In genomic region chr19:43711751-43712355, GRCh38 we compare ENCODE assay signal across 23 cellular contexts. TPM values are rescaled to one million over a fixed set of nuclear protein-coding genes. Genes with fewer than 3 reads are reported as not detected.
A peak's percentile ranks its signal among the peaks of the same experiment; 100 is the strongest.
DNase-seq lines count a peak whose midpoint lies in the region; ATAC-seq, FAIRE-seq and TF ChIP-seq lines count a peak whose summit lies in the region.
"Had no signal": no experiment of that assay in that cellular context is flagged by ENCODE, and none has a peak within 500 bp of the region (broad histone marks: within the 10 kb centered on the region; RNA-seq: fewer than 3 reads in every experiment).

No MANE protein-coding gene starts in this region.

- DNase-seq in Calu3 = peak; percentile 52
- DNase-seq in RWPE2 (ENCODE audit: low spot score) = no peak
- DNase-seq in kidney tubule cell (ENCODE audit: low spot score) = peak; percentile 45
- DNase-seq in GM12891 (ENCODE audit: insufficient read length, low spot score) = no peak
- no peak for DNase-seq in NCI-H2196 (lab: John Stamatoyannopoulos, UW; ENCODE audit: unreplicated experiment)
- DNase-seq in glomerular visceral epithelial cell (ENCODE audit: extremely low spot score) = no peak
- DNase-seq: activated gamma-delta T cell; brain microvascular endothelial cell; cortex of kidney; head of caudate nucleus; KBM-7; left ventricle myocardium superior; NCI-H1048; NCI-H1930; Right ventricle myocardium superior; stimulated activated CD4-positive, alpha-beta T cell treated with anti-CD3 and anti-CD28 coated beads, Interleukin-2, amount 100 ng/mL, for 48 hours; stimulated activated naive CD8-positive, alpha-beta T cell treated with anti-CD3 and anti-CD28 coated beads, Interleukin-15, Interleukin-2, amounts not matched to agents 100 U/mL and 50 U/mL, for 24 hours; thyroid gland had no signal

- no peak overlapping the region for H3K27ac ChIP-seq in HEK293 (ENCODE audit: extremely low read depth, low read depth, low read length)
- H3K27ac ChIP-seq in RWPE2 (ENCODE audit: poor library complexity, severe bottlenecking) = no peak overlapping the region
- H3K27ac ChIP-seq: brain microvascular endothelial cell, thyroid gland had no signal

- TF ChIP-seq CTCF in Calu3 (IDR thresholded peaks at IDR 0.05; ENCODE audit: unreplicated experiment) (no peak), HEK293 (tag by site-specific recombination; IDR thresholded peaks at IDR 0.05) (no peak), RWPE2 (IDR thresholded peaks at IDR 0.05; ENCODE audit: poor library complexity, severe bottlenecking) (no peak)

- H3K27me3 Mint-ChIP-seq in Calu3 (ENCODE audit: unreplicated experiment) = no peaks in the 10 kb centered on the region

- peaks cover 15% of the 10 kb centered on the region for H3K4me1 Mint-ChIP-seq in Calu3 (ENCODE audit: low read depth, unreplicated experiment)

- BruUV-seq in Calu3 (replicated peaks; lab: Mats Ljungman, UMichigan) = no TSS peak

- peak overlapping the region; percentile 49 for H3K27ac Mint-ChIP-seq in Calu3 (ENCODE audit: unreplicated experiment)

- ATAC-seq in RWPE2 (ENCODE audit: low read depth) = 0 out of 3 replicates have a peak, but pooled peaks have one; percentile 23
- ATAC-seq: left ventricle myocardium superior; stimulated activated naive CD8-positive, alpha-beta T cell treated with anti-CD3 and anti-CD28 coated beads, Interleukin-15, Interleukin-2, amounts not matched to agents 100 U/mL and 50 U/mL, for 24 hours had no signal

- FAIRE-seq in GM12891 (lab: Jason Lieb, UNC) = no peak
- FAIRE-seq: endometrium had no signal

- H3K27me3 ChIP-seq in RWPE2 (ENCODE audit: insufficient read depth, poor library complexity, severe bottlenecking) = no peaks in the 10 kb centered on the region
- H3K27me3 ChIP-seq: brain microvascular endothelial cell, thyroid gland had no signal

- peaks cover 2% of the 10 kb centered on the region for H3K9me3 Mint-ChIP-seq in Calu3 (ENCODE audit: low read depth, unreplicated experiment)

- no peak for TF ChIP-seq POLR2A in GM12891 (IDR thresholded peaks at IDR 0.05; ENCODE audit: low read depth, low read length)

- H3K4me3 ChIP-seq in HEK293 (ENCODE audit: low read depth, low read length) = no peak overlapping the region
- no peak overlapping the region for H3K4me3 ChIP-seq in RWPE2 (ENCODE audit: severe bottlenecking)
- H3K4me3 ChIP-seq: thyroid gland had no signal

- H3K36me3 ChIP-seq in HEK293 (ENCODE audit: control insufficient read depth in 2 of 2, insufficient read depth in 1 of 2, low read length in 2 of 2) (no peaks in the 10 kb centered on the region), RWPE2 (ENCODE audit: low read depth) (no peaks in the 10 kb centered on the region)
- H3K36me3 ChIP-seq: brain microvascular endothelial cell, thyroid gland had no signal

- POLR2A ChIA-PET in HEK293 (lab: Yijun Ruan, JAX) = interaction anchor here (0.6 to 0.9 kb wide), 3 partner anchors 10 to 501 kb away, joined by 3 to 9 read pairs (median 6); no protein-coding TSS in a partner anchor

- H3K4me1 ChIP-seq in HEK293 (ENCODE audit: control insufficient read depth, insufficient read depth, low read length) (no peaks in the 10 kb centered on the region; the same call in 1 of the 2 replicates), RWPE2 (ENCODE audit: insufficient read depth, poor library complexity, severe bottlenecking) (no peaks in the 10 kb centered on the region)
- H3K4me1 ChIP-seq: thyroid gland had no signal

- peaks cover 4% of the 10 kb centered on the region for H3K36me3 Mint-ChIP-seq in Calu3 (ENCODE audit: insufficient read depth, unreplicated experiment)

- no peak overlapping the region for H3K4me3 Mint-ChIP-seq in Calu3 (ENCODE audit: low read depth, unreplicated experiment)

- H3K9me3 ChIP-seq in HEK293 (ENCODE audit: control insufficient read depth, insufficient read depth, low read depth, low read length) (peaks cover 4% of the 10 kb centered on the region), RWPE2 (ENCODE audit: severe bottlenecking) (no peaks in the 10 kb centered on the region)
- H3K9me3 ChIP-seq: thyroid gland had no signal

- intact Hi-C loops in Calu3 (cut with micrococcal nuclease; ENCODE audit: unreplicated experiment) = no loop called here

- CTCF ChIA-PET in Calu3 (lab: Charles Lee) (interaction anchor here (0.7 to 1.4 kb wide), 5 partner anchors 10 to 116 kb away, joined by 3 to 6 read pairs (median 3); partner anchors contain the start of genes IRGQ and ZNF576), HEK293 (lab: Yijun Ruan, JAX) (interaction anchor here (0.8 to 1.2 kb wide), 4 partner anchors 10 to 73 kb away, joined by 3 to 8 read pairs (median 4); no protein-coding TSS in a partner anchor)

TF ChIP-seq in HEK293, 187 proteins besides CTCF, POLR2A, EP300 and RAD21 (continues in another document):
- TF ChIP-seq ZNF843 (tag by site-specific recombination; IDR thresholded peaks at IDR 0.05) = no peak
- no peak for TF ChIP-seq ZNF596 (tag by site-specific recombination; IDR thresholded peaks at IDR 0.05)
- no peak for TF ChIP-seq ZNF571 (tag by site-specific recombination; IDR thresholded peaks at IDR 0.05)
- no peak for TF ChIP-seq EGR2 (tag by site-specific recombination; IDR thresholded peaks at IDR 0.05; ENCODE audit: low read depth)
- no peak for TF ChIP-seq AEBP2 (tag by site-specific recombination; IDR thresholded peaks at IDR 0.05; ENCODE audit: borderline replicate concordance)
- no peak for TF ChIP-seq ZBTB21 (tag by site-specific recombination; IDR thresholded peaks at IDR 0.05)
- TF ChIP-seq ZNF394 (tag by site-specific recombination; IDR thresholded peaks at IDR 0.05; ENCODE audit: borderline replicate concordance) = 0 out of 2 replicates have a peak, but pooled peaks have one; percentile 9
- TF ChIP-seq ZNF600 (tag by site-specific recombination; IDR thresholded peaks at IDR 0.05) = 0 out of 2 replicates have a peak, but pooled peaks have one; percentile 33
- TF ChIP-seq ZNF19 (tag by site-specific recombination; IDR thresholded peaks at IDR 0.05; ENCODE audit: low read depth) = no peak
- TF ChIP-seq GLIS2 (tag by site-specific recombination; IDR thresholded peaks at IDR 0.05) = no peak; the same call in 1 of the 2 replicates

TF ChIP-seq in GM12891, 5 proteins besides CTCF, POLR2A, EP300 and RAD21:
- TF ChIP-seq POU2F2 (IDR thresholded peaks at IDR 0.05; ENCODE audit: low read depth, low read length) (no peak), TAF1 (IDR thresholded peaks at IDR 0.05; ENCODE audit: low read depth, low read length) (no peak), PAX5 (IDR thresholded peaks at IDR 0.05; ENCODE audit: insufficient read depth, low read length, severe bottlenecking) (no peak), SPI1 (IDR thresholded peaks at IDR 0.05; ENCODE audit: low read depth, low read length) (no peak)

RNA-seq across cellular contexts. Expression of gene IRGC, which starts 4.0 kb away (rescaled TPM):
- not detected in 2 replicates for total RNA-seq in Calu3 (2022)
- polyA plus RNA-seq in GM12891 (2012; ENCODE audit: low read depth, missing spikeins) = not detected
- total RNA-seq: G401, left ventricle myocardium superior, NCI-H460, Right ventricle myocardium superior, skeletal muscle tissue had no signal

RNA-seq across cellular contexts. Expression of gene PLAUR, which starts 41.9 kb away (rescaled TPM):
- total RNA-seq in Calu3 (2022) = 78.2 and 147 TPM in 2 replicates
- polyA plus RNA-seq in GM12891 (2012; ENCODE audit: low read depth, missing spikeins) = 8.7 TPM

RNA-seq across cellular contexts. Expression of gene SMG9, which starts 42.9 kb away (rescaled TPM):
- 69.1 and 85.5 TPM in 2 replicates for total RNA-seq in Calu3 (2022)
- polyA plus RNA-seq in GM12891 (2012; ENCODE audit: low read depth, missing spikeins) = 24.8 TPM

Comparison
In these comparisons a context has a peak if more than half of its experiments do, and no peak if none do; other contexts are left out.
1. DNase-seq: peak in Calu3 (single experiment) and kidney tubule cell (single experiment); none in RWPE2 (single experiment), GM12891 (single experiment), NCI-H2196 (single experiment) and glomerular visceral epithelial cell (single experiment).